Comparison of ENCODE assay signal across 11 cellular contexts in genomic region chr19:870963-871401, GRCh38. TPM values are rescaled to one million over a fixed set of nuclear protein-coding genes. Genes with fewer than 3 reads are reported as not detected.
A peak's percentile ranks its signal among the peaks of the same experiment; 100 is the strongest.
DNase-seq lines count a peak whose midpoint lies in the region; ATAC-seq lines count a peak whose summit lies in the region.
"Had no signal": no experiment of that assay in that cellular context is flagged by ENCODE, and none has a peak within 500 bp of the region (broad histone marks: within the 10 kb centered on the region; RNA-seq: fewer than 3 reads in every experiment).

No MANE protein-coding gene starts in this region.

- ATAC-seq in left ventricle myocardium superior, result peak; percentile 34
- no peak for ATAC-seq in HG02571 (IDR thresholded peaks at IDR 0.05; ENCODE audit: unreplicated experiment)
- ATAC-seq in GM19467 (IDR thresholded peaks at IDR 0.05; ENCODE audit: unreplicated experiment), result no peak

- peak; percentile 55 for DNase-seq in A172 (ENCODE audit: low spot score)
- DNase-seq in NCI-H2196 treated with DMSO at 0.1 percent for 48 hours (lab: John Stamatoyannopoulos, UW; ENCODE audit: unreplicated experiment), result peak; percentile 71
- DNase-seq in left ventricle myocardium superior, result peak; percentile 91
- DNase-seq in GF-D8 (lab: John Stamatoyannopoulos, UW), result no peak
- DNase-seq: esophagus squamous epithelium, MM.1S, occipital lobe had no signal

- intact Hi-C loops in left ventricle myocardium superior (cut with micrococcal nuclease), result no loop called here

RNA-seq across cellular contexts. Expression of gene CFD, which starts 11.5 kb away (rescaled TPM):
- total RNA-seq in A172 (2014; rRNA removed; shearing (Covaris generic)), result 14.4 and 16.2 TPM in 2 replicates
- total RNA-seq in left ventricle myocardium superior, result 252 TPM

RNA-seq across cellular contexts. Expression of gene ELANE, which starts 18.9 kb away (rescaled TPM):
- not detected in 2 replicates for total RNA-seq in A172 (2014; rRNA removed; shearing (Covaris generic))
- total RNA-seq in left ventricle myocardium superior, result 1.5 TPM
- total RNA-seq: occipital lobe had no signal

RNA-seq across cellular contexts. Expression of gene MED16, which starts 22.0 kb away (rescaled TPM):
- 15.2 and 17.2 TPM in 2 replicates for total RNA-seq in A172 (2014; rRNA removed; shearing (Covaris generic))
- total RNA-seq in left ventricle myocardium superior, result 23.7 TPM

RNA-seq across cellular contexts. Expression of gene RNU6-9, which starts 22.3 kb away (rescaled TPM):
- total RNA-seq in A172 (2014; rRNA removed; shearing (Covaris generic)), result not detected in 2 replicates
- not detected for total RNA-seq in left ventricle myocardium superior
- total RNA-seq: breast epithelium, esophagus squamous epithelium, kidney epithelial cell, occipital lobe had no signal

RNA-seq across cellular contexts. Expression of gene PRTN3, which starts 30.2 kb away (rescaled TPM):
- 0.14 and 0.16 TPM in 2 replicates for total RNA-seq in A172 (2014; rRNA removed; shearing (Covaris generic))
- total RNA-seq in left ventricle myocardium superior, result not detected
- total RNA-seq: esophagus squamous epithelium, kidney epithelial cell, occipital lobe had no signal

Comparison
In these comparisons a context has a peak if more than half of its experiments do, and no peak if none do; other contexts are left out.
1. RNA of gene CFD, which starts 11.5 kb away (total RNA-seq): 252 TPM in left ventricle myocardium superior (single experiment); 14.4 to 16.2 TPM in A172; every median in the first group is over 10 times any median in the second.